8 cellular contexts compared by ENCODE assay signal in genomic region chr20:59032023-59032712, GRCh38. TPM values are rescaled to one million over a fixed set of nuclear protein-coding genes. Genes with fewer than 3 reads are reported as not detected.
DNase-seq lines count a peak whose midpoint lies in the region; ATAC-seq and TF ChIP-seq lines count a peak whose summit lies in the region.

Gene ATP5F1E, minus strand, starts transcription at chr20:59032335. Its CDS starts 84 bp downstream, at chr20:59032251.

- no peaks in the 10 kb centered on the region for H3K9me3 Mint-ChIP-seq in activated T-helper 2 cell treated with anti-CD3 and anti-CD28 coated beads, Interferon-gamma antibody, Interleukin-2, Interleukin-4, amounts not matched to agents 10 μg/mL and 5 μg/mL and 100 μg/mL, durations not matched to agents 14 hours and 24 hours and 36 hours
- no peaks in the 10 kb centered on the region for H3K9me3 Mint-ChIP-seq in natural killer cell treated with Interleukin-12 subunit alpha and Interleukin-12 subunit beta and Interleukin-15 and Interleukin-18, amount 100 ng/mL, for 72 hours

- H3K4me1 Mint-ChIP-seq in activated T-helper 2 cell treated with anti-CD3 and anti-CD28 coated beads, Interferon-gamma antibody, Interleukin-2, Interleukin-4, amounts not matched to agents 10 μg/mL and 5 μg/mL and 100 μg/mL, durations not matched to agents 14 hours and 24 hours and 36 hours (ENCODE audit: low read depth) = peaks cover 65% of the 10 kb centered on the region
- H3K4me1 Mint-ChIP-seq in natural killer cell treated with Interleukin-12 subunit alpha and Interleukin-12 subunit beta and Interleukin-15 and Interleukin-18, amount 100 ng/mL, for 72 hours (ENCODE audit: low read depth in 2 of 2) = peaks cover 42 to 68% of the 10 kb centered on the region in 2 donors

- ATAC-seq in RWPE2 (ENCODE audit: low read depth) = peak; percentile 96
- ATAC-seq in natural killer cell treated with Interleukin-12 subunit alpha and Interleukin-12 subunit beta and Interleukin-15 and Interleukin-18, amount 100 ng/mL, for 72 hours = peak; percentile 99

- peak within 1 kb of the TSS; percentile 89 for H3K27ac Mint-ChIP-seq in activated T-helper 2 cell treated with anti-CD3 and anti-CD28 coated beads, Interferon-gamma antibody, Interleukin-2, Interleukin-4, amounts not matched to agents 10 μg/mL and 5 μg/mL and 100 μg/mL, durations not matched to agents 14 hours and 24 hours and 36 hours
- peak within 1 kb of the TSS; percentile 84 to 89 for H3K27ac Mint-ChIP-seq in natural killer cell treated with Interleukin-12 subunit alpha and Interleukin-12 subunit beta and Interleukin-15 and Interleukin-18, amount 100 ng/mL, for 72 hours

- H3K79me2 ChIP-seq in Loucy (ENCODE audit: insufficient read depth, low read length) = peaks cover 76% of the 10 kb centered on the region

- peaks cover 61% of the 10 kb centered on the region for H4K20me1 ChIP-seq in Loucy (ENCODE audit: insufficient read depth, low read length, poor library complexity, severe bottlenecking)

- H3K9me3 ChIP-seq in Loucy (ENCODE audit: insufficient read depth, low read depth, low read length) = no peaks in the 10 kb centered on the region
- H3K9me3 ChIP-seq in RWPE2 (ENCODE audit: severe bottlenecking) = no peaks in the 10 kb centered on the region

- H3K27me3 Mint-ChIP-seq in activated T-helper 2 cell treated with anti-CD3 and anti-CD28 coated beads, Interferon-gamma antibody, Interleukin-2, Interleukin-4, amounts not matched to agents 10 μg/mL and 5 μg/mL and 100 μg/mL, durations not matched to agents 14 hours and 24 hours and 36 hours (ENCODE audit: low read depth) = no peaks in the 10 kb centered on the region
- no peaks in the 10 kb centered on the region for H3K27me3 Mint-ChIP-seq in natural killer cell treated with Interleukin-12 subunit alpha and Interleukin-12 subunit beta and Interleukin-15 and Interleukin-18, amount 100 ng/mL, for 72 hours

- H3K27ac ChIP-seq in RWPE2 (ENCODE audit: poor library complexity, severe bottlenecking) = peak within 1 kb of the TSS; percentile 59

- no peaks in the 10 kb centered on the region for H3K9me2 ChIP-seq in Loucy (replicated peaks; ENCODE audit: low read depth, low read length)

- peaks cover 86% of the 10 kb centered on the region for H3K36me3 Mint-ChIP-seq in activated T-helper 2 cell treated with anti-CD3 and anti-CD28 coated beads, Interferon-gamma antibody, Interleukin-2, Interleukin-4, amounts not matched to agents 10 μg/mL and 5 μg/mL and 100 μg/mL, durations not matched to agents 14 hours and 24 hours and 36 hours (ENCODE audit: low read depth)
- peaks cover 54% of the 10 kb centered on the region for H3K36me3 Mint-ChIP-seq in natural killer cell treated with Interleukin-12 subunit alpha and Interleukin-12 subunit beta and Interleukin-15 and Interleukin-18, amount 100 ng/mL, for 72 hours

- H3K4me1 ChIP-seq in Loucy (ENCODE audit: insufficient read depth, low read length, poor library complexity, severe bottlenecking) (peaks cover 26% of the 10 kb centered on the region), RWPE2 (ENCODE audit: insufficient read depth, poor library complexity, severe bottlenecking) (peaks cover 44% of the 10 kb centered on the region)

- peak within 1 kb of the TSS; percentile 93 for H3K4me3 Mint-ChIP-seq in activated T-helper 2 cell treated with anti-CD3 and anti-CD28 coated beads, Interferon-gamma antibody, Interleukin-2, Interleukin-4, amounts not matched to agents 10 μg/mL and 5 μg/mL and 100 μg/mL, durations not matched to agents 14 hours and 24 hours and 36 hours (ENCODE audit: low read depth)
- peak within 1 kb of the TSS; percentile 92 for H3K4me3 Mint-ChIP-seq in natural killer cell treated with Interleukin-12 subunit alpha and Interleukin-12 subunit beta and Interleukin-15 and Interleukin-18, amount 100 ng/mL, for 72 hours

- H3K36me3 ChIP-seq in Loucy (ENCODE audit: insufficient read depth, low read length) = peaks cover 71% of the 10 kb centered on the region
- peaks cover 82% of the 10 kb centered on the region for H3K36me3 ChIP-seq in RWPE2 (ENCODE audit: low read depth)

- no peaks in the 10 kb centered on the region for H3K27me3 ChIP-seq in Loucy (ENCODE audit: insufficient read depth, low read length, poor library complexity, severe bottlenecking)
- no peaks in the 10 kb centered on the region for H3K27me3 ChIP-seq in RWPE2 (ENCODE audit: insufficient read depth, poor library complexity, severe bottlenecking)

- DNase-seq in Daoy (ENCODE audit: low read depth) (peak; percentile 97), H4 (ENCODE audit: low spot score) (peak; percentile 88), RWPE2 (ENCODE audit: low spot score) (peak; percentile 100), fibroblast of mammary gland (ENCODE audit: low read depth) (peak; percentile 85)
- DNase-seq in activated T-helper 2 cell treated with anti-CD3 and anti-CD28 coated beads, Interferon-gamma antibody, Interleukin-2, Interleukin-4, amounts not matched to agents 10 μg/mL and 5 μg/mL and 100 μg/mL, durations not matched to agents 14 hours and 24 hours and 36 hours (ENCODE audit: low spot score) = peak; percentile 94
- peak; percentile 99 for DNase-seq in natural killer cell treated with Interleukin-12 subunit alpha and Interleukin-12 subunit beta and Interleukin-15 and Interleukin-18, amount 100 ng/mL, for 72 hours (ENCODE audit: low spot score)
- peak; percentile 96 for DNase-seq in stimulated activated naive CD4-positive, alpha-beta T cell treated with Interleukin-2 at 50 U/mL for 16 hours (lab: John Stamatoyannopoulos, UW)

- H3F3A ChIP-seq in Loucy (ENCODE audit: low read depth) = no peaks in the 10 kb centered on the region; the same call in 1 of the 2 replicates

- peak within 1 kb of the TSS; percentile 76 for H3K4me2 ChIP-seq in Loucy (ENCODE audit: low read depth, low read length, poor library complexity, severe bottlenecking)

- H3K9ac ChIP-seq in Loucy (ENCODE audit: low read depth, low read length, poor library complexity, severe bottlenecking) = peak within 1 kb of the TSS; percentile 80

- peak within 1 kb of the TSS; percentile 58; the same call in 1 of the 2 replicates for H2AFZ ChIP-seq in Loucy (ENCODE audit: low read length)

- H3K4me3 ChIP-seq in Loucy (ENCODE audit: low read length, poor library complexity, severe bottlenecking) (peak within 1 kb of the TSS; percentile 80), RWPE2 (ENCODE audit: severe bottlenecking) (peak within 1 kb of the TSS; percentile 68), fibroblast of mammary gland (ENCODE audit: control insufficient read depth, low read depth, low read length) (peak within 1 kb of the TSS; percentile 68)

- intact Hi-C loops in activated T-helper 2 cell treated with anti-CD3 and anti-CD28 coated beads, Interferon-gamma antibody, Interleukin-2, Interleukin-4, amounts not matched to agents 10 μg/mL and 5 μg/mL and 100 μg/mL, durations not matched to agents 14 hours and 24 hours and 36 hours (cut with micrococcal nuclease) = loop anchor here (1.0 to 5.0 kb wide), 3 partner anchors 10 to 139 kb away; partner anchors contain the start of genes NELFCD and PRELID3B

- TF ChIP-seq CTCF in Loucy (conservative IDR thresholded peaks at IDR 0.05; ENCODE audit: low read length) (no peak), RWPE2 (IDR thresholded peaks at IDR 0.05; ENCODE audit: poor library complexity, severe bottlenecking) (no peak), fibroblast of mammary gland (conservative IDR thresholded peaks at IDR 0.05; ENCODE audit: control insufficient read depth, insufficient read depth, low read depth, low read length) (no peak)

RNA-seq across cellular contexts. Expression of gene ATP5F1E, which starts in this region (rescaled TPM):
- 26.1 and 44.4 TPM in 2 replicates for total RNA-seq in Daoy (2014; rRNA removed; shearing (Covaris generic))
- 45.0 and 50.5 TPM in 2 replicates for total RNA-seq in H4 (2014; rRNA removed; shearing (Covaris generic))
- 61.2 and 66.9 TPM in 2 replicates for total RNA-seq in activated T-helper 2 cell treated with anti-CD3 and anti-CD28 coated beads, Interferon-gamma antibody, Interleukin-2, Interleukin-4, amounts not matched to agents 10 μg/mL and 5 μg/mL and 100 μg/mL, durations not matched to agents 14 hours and 24 hours and 36 hours
- total RNA-seq in natural killer cell treated with Interleukin-12 subunit alpha and Interleukin-12 subunit beta and Interleukin-15 and Interleukin-18, amount 100 ng/mL, for 72 hours = 10 to 100 TPM; 62.2 to 72.3 TPM

Comparison
In these comparisons a context has a peak if more than half of its experiments do, and no peak if none do; other contexts are left out.
1. Peak in every context shown above with its lines: DNase-seq, ATAC-seq, H3K4me3 ChIP-seq and H3K27ac ChIP-seq.